In genomic region chr13:44932850-44933251, GRCh38 we compare ENCODE assay signal across 1 cellular context.
TF ChIP-seq lines count a peak whose summit lies in the region.

No MANE protein-coding gene starts in this region.

TF ChIP-seq in IMR-90, 13 proteins besides CTCF, POLR2A, EP300 and RAD21:
- TF ChIP-seq FOS (IDR thresholded peaks at IDR 0.05; ENCODE audit: low read depth, low read length) = no peak
- TF ChIP-seq NFE2L2 (IDR thresholded peaks at IDR 0.05; ENCODE audit: low read depth, low read length) = no peak
- TF ChIP-seq BHLHE40 (IDR thresholded peaks at IDR 0.05; ENCODE audit: low read depth, low read length) = no peak
- TF ChIP-seq CEBPB (IDR thresholded peaks at IDR 0.05; ENCODE audit: low read depth, low read length) = no peak
- TF ChIP-seq USF2 (IDR thresholded peaks at IDR 0.05; ENCODE audit: low read depth, low read length) = no peak
- no peak for TF ChIP-seq ELK1 (IDR thresholded peaks at IDR 0.05; ENCODE audit: borderline replicate concordance, low read depth, low read length)
- TF ChIP-seq MAFK (IDR thresholded peaks at IDR 0.05; ENCODE audit: low read depth, low read length) = peak; percentile 68
- TF ChIP-seq SMC3 (IDR thresholded peaks at IDR 0.05; ENCODE audit: low read depth, low read length) = no peak
TF ChIP-seq in IMR-90: peak in this region for 1.
